ENCODE assay signal across 15 cellular contexts in the genomic region with DNA sequence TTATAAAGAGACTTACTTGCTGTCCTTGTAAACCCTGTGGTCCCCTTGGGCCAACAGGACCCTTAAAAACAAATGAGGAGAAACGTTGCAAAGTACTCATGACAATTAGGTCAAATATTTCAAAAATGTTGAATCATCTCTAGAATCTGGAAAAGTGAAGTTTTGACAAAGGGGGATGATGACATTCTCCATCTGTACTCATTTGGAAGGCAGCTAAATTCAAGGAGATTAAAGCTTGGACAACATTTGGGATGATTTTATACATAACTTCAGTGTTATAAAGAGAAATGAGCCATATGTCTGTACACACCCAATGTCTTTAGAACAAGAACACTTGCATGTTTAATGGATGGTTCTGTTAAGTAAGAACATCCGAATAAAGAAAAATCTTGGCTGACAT.
DNase-seq lines count a peak whose midpoint lies in the region; ATAC-seq, FAIRE-seq and TF ChIP-seq lines count a peak whose summit lies in the region.
"Had no signal": no experiment of that assay in that cellular context is flagged by ENCODE, and none has a peak within 500 bp of the region (broad histone marks: within the 10 kb centered on the region; RNA-seq: fewer than 3 reads in every experiment).

No MANE protein-coding gene starts in this region.

- no peak overlapping the region for H3K4me3 ChIP-seq in smooth muscle cell
- H3K4me3 ChIP-seq: right lobe of liver had no signal

- no peaks in the 10 kb centered on the region for H4K20me1 ChIP-seq in smooth muscle cell (ENCODE audit: low read depth)

- TF ChIP-seq CTCF in foreskin keratinocyte (conservative IDR thresholded peaks at IDR 0.05): no peak
- no peak for TF ChIP-seq CTCF in smooth muscle cell (IDR thresholded peaks at IDR 0.05; ENCODE audit: borderline replicate concordance, insufficient read depth, poor library complexity, severe bottlenecking)

- TF ChIP-seq POLR2A in H54 (IDR thresholded peaks at IDR 0.05; ENCODE audit: low read depth, low read length): no peak

- no peak overlapping the region for H3K27ac ChIP-seq in foreskin keratinocyte
- peak overlapping the region; percentile 80 for H3K27ac ChIP-seq in smooth muscle cell (ENCODE audit: low read depth)
- H3K27ac ChIP-seq: right lobe of liver had no signal

- H3K27me3 Mint-ChIP-seq in activated T-helper 2 cell treated with anti-CD3 and anti-CD28 coated beads, Interferon-gamma antibody, Interleukin-2, Interleukin-4, amounts not matched to agents 10 μg/mL and 5 μg/mL and 100 μg/mL, durations not matched to agents 14 hours and 24 hours and 36 hours (ENCODE audit: low read depth): peaks cover 1% of the 10 kb centered on the region
- H3K27me3 Mint-ChIP-seq: naive B cell had no signal

- H3K4me2 ChIP-seq in smooth muscle cell: peak overlapping the region; percentile 42

- H3K27ac Mint-ChIP-seq in activated T-helper 2 cell treated with anti-CD3 and anti-CD28 coated beads, Interferon-gamma antibody, Interleukin-2, Interleukin-4, amounts not matched to agents 10 μg/mL and 5 μg/mL and 100 μg/mL, durations not matched to agents 14 hours and 24 hours and 36 hours: no peak overlapping the region
- H3K27ac Mint-ChIP-seq: activated T-cell treated with anti-CD3 and anti-CD28 coated beads, Interleukin-2, amount 50 U/mL, for 72 hours; naive B cell had no signal

- 42% methylated on average over 2 of the region's 2 CpGs for WGBS in smooth muscle cell (ENCODE audit: low lambda C conversion rate)

- no peaks in the 10 kb centered on the region for H3K9me3 ChIP-seq in smooth muscle cell (replicated peaks; ENCODE audit: low read depth)
- H3K9me3 ChIP-seq: right lobe of liver had no signal

- intact Hi-C loops in activated T-helper 2 cell treated with anti-CD3 and anti-CD28 coated beads, Interferon-gamma antibody, Interleukin-2, Interleukin-4, amounts not matched to agents 10 μg/mL and 5 μg/mL and 100 μg/mL, durations not matched to agents 14 hours and 24 hours and 36 hours (cut with micrococcal nuclease): no loop called here

- H2AFZ ChIP-seq in smooth muscle cell (ENCODE audit: low read depth): no peak overlapping the region

- no peak overlapping the region for H3K4me3 Mint-ChIP-seq in activated T-helper 2 cell treated with anti-CD3 and anti-CD28 coated beads, Interferon-gamma antibody, Interleukin-2, Interleukin-4, amounts not matched to agents 10 μg/mL and 5 μg/mL and 100 μg/mL, durations not matched to agents 14 hours and 24 hours and 36 hours (ENCODE audit: low read depth)
- H3K4me3 Mint-ChIP-seq: activated T-cell treated with anti-CD3 and anti-CD28 coated beads, Interleukin-2, amount 50 U/mL, for 72 hours; naive B cell had no signal

- no peaks in the 10 kb centered on the region for H3K36me3 Mint-ChIP-seq in activated T-helper 2 cell treated with anti-CD3 and anti-CD28 coated beads, Interferon-gamma antibody, Interleukin-2, Interleukin-4, amounts not matched to agents 10 μg/mL and 5 μg/mL and 100 μg/mL, durations not matched to agents 14 hours and 24 hours and 36 hours (ENCODE audit: low read depth)
- H3K36me3 Mint-ChIP-seq: naive B cell had no signal

- no peaks in the 10 kb centered on the region for H3K9me3 Mint-ChIP-seq in activated T-helper 2 cell treated with anti-CD3 and anti-CD28 coated beads, Interferon-gamma antibody, Interleukin-2, Interleukin-4, amounts not matched to agents 10 μg/mL and 5 μg/mL and 100 μg/mL, durations not matched to agents 14 hours and 24 hours and 36 hours
- H3K9me3 Mint-ChIP-seq: naive B cell had no signal

- peak; percentile 82 for FAIRE-seq in H54 (lab: Jason Lieb, UNC)
- peak; percentile 91 for FAIRE-seq in TTC549 (lab: Jason Lieb, UNC)

- peak; percentile 41 for ATAC-seq in foreskin keratinocyte
- ATAC-seq: activated T-cell treated with anti-CD3 and anti-CD28 coated beads, Interleukin-2, amount 50 U/mL, for 72 hours; right lobe of liver had no signal

- peaks cover 7% of the 10 kb centered on the region for H3K4me1 Mint-ChIP-seq in activated T-helper 2 cell treated with anti-CD3 and anti-CD28 coated beads, Interferon-gamma antibody, Interleukin-2, Interleukin-4, amounts not matched to agents 10 μg/mL and 5 μg/mL and 100 μg/mL, durations not matched to agents 14 hours and 24 hours and 36 hours (ENCODE audit: low read depth)
- H3K4me1 Mint-ChIP-seq: naive B cell had no signal

- H3K27me3 ChIP-seq in foreskin keratinocyte (no peaks in the 10 kb centered on the region), smooth muscle cell (ENCODE audit: low read depth) (no peaks in the 10 kb centered on the region)
- H3K27me3 ChIP-seq: right lobe of liver had no signal

- H3K9ac ChIP-seq in smooth muscle cell (ENCODE audit: low read depth): no peak overlapping the region

- H3F3A ChIP-seq in smooth muscle cell (ENCODE audit: low read depth): peaks cover 57% of the 10 kb centered on the region

- peaks cover 46% of the 10 kb centered on the region for H3K79me2 ChIP-seq in smooth muscle cell (ENCODE audit: low read depth)

- peaks cover 9% of the 10 kb centered on the region for H3K4me1 ChIP-seq in foreskin keratinocyte
- H3K4me1 ChIP-seq in smooth muscle cell (ENCODE audit: low read depth): peaks cover 7% of the 10 kb centered on the region
- H3K4me1 ChIP-seq: right lobe of liver had no signal

- H3K36me3 ChIP-seq in smooth muscle cell (ENCODE audit: low read depth): peaks cover 12% of the 10 kb centered on the region
- H3K36me3 ChIP-seq: right lobe of liver had no signal

- DNase-seq in H54 (ENCODE audit: insufficient read length, low spot score) (peak; percentile 7), foreskin keratinocyte (peak; percentile 32 to 58), smooth muscle cell (lab: John Stamatoyannopoulos, UW; ENCODE audit: unreplicated experiment) (no peak), midbrain (lab: John Stamatoyannopoulos, UW) (no peak), C1 segment of cervical spinal cord (lab: John Stamatoyannopoulos, UW) (no peak)
- DNase-seq in stimulated activated CD4-positive, alpha-beta T cell treated with anti-CD3 and anti-CD28 coated beads, Interleukin-1b, Interleukin-23, amount 100 ng/mL, for 48 hours: no peak
- no peak for DNase-seq in activated T-helper 2 cell treated with anti-CD3 and anti-CD28 coated beads, Interferon-gamma antibody, Interleukin-2, Interleukin-4, amounts not matched to agents 10 μg/mL and 5 μg/mL and 100 μg/mL, durations not matched to agents 14 hours and 24 hours and 36 hours (ENCODE audit: low spot score)
- DNase-seq: activated CD4-positive, alpha-beta T cell treated with anti-CD3 and anti-CD28 coated beads, Interleukin-2, amount 50 U/mL, for 1 hour; activated T-cell treated with anti-CD3 and anti-CD28 coated beads, Interleukin-2, amount 50 U/mL, for 72 hours; MM.1S; naive B cell; right lobe of liver; substantia nigra; T-helper 1 cell had no signal

Comparison
In these comparisons a context has a peak if more than half of its experiments do, and no peak if none do; other contexts are left out.
1. DNase-seq: peak in H54 (single experiment) and foreskin keratinocyte (2 of 2); none in smooth muscle cell (single experiment), stimulated activated CD4-positive, alpha-beta T cell treated with anti-CD3 and anti-CD28 coated beads, Interleukin-1b, Interleukin-23, amount 100 ng/mL, for 48 hours (single experiment), midbrain (single experiment), C1 segment of cervical spinal cord (0 of 14) and activated T-helper 2 cell treated with anti-CD3 and anti-CD28 coated beads, Interferon-gamma antibody, Interleukin-2, Interleukin-4, amounts not matched to agents 10 μg/mL and 5 μg/mL and 100 μg/mL, durations not matched to agents 14 hours and 24 hours and 36 hours (single experiment).